21 cellular contexts compared by ENCODE assay signal in genomic region chr20:2287504-2287903, GRCh38.
"Had no signal": no experiment of that assay in that cellular context is flagged by ENCODE, and none has a peak within 500 bp of the region (broad histone marks: within the 10 kb centered on the region; RNA-seq: fewer than 3 reads in every experiment).

No MANE protein-coding gene starts in this region.

- H3K4me3 ChIP-seq: colonic mucosa, esophagus squamous epithelium, gastrocnemius medialis, heart right ventricle, left lung, lower lobe of right lung, mucosa of descending colon had no signal

- H3K9me3 ChIP-seq: colonic mucosa, esophagus squamous epithelium, gastrocnemius medialis, heart right ventricle, left lung, lower lobe of right lung, mucosa of descending colon had no signal

- H3K36me3 ChIP-seq: colonic mucosa, esophagus squamous epithelium, gastrocnemius medialis, heart right ventricle, left lung, lower lobe of right lung had no signal

- H3K4me3 Mint-ChIP-seq: dendritic cell treated with granulocyte-macrophage colony-stimulating factor and Interleukin-4, amounts not matched to agents 40 ng/mL and 50 ng/mL, for 4 days; effector memory CD8-positive, alpha-beta T cell; endodermal cell; mesothelial cell of epicardium had no signal

- H3K36me3 Mint-ChIP-seq: mesothelial cell of epicardium had no signal

- H3K4me1 ChIP-seq: colonic mucosa, gastrocnemius medialis had no signal

- H3K9me3 Mint-ChIP-seq: dendritic cell treated with granulocyte-macrophage colony-stimulating factor and Interleukin-4, amounts not matched to agents 40 ng/mL and 50 ng/mL, for 4 days; effector memory CD8-positive, alpha-beta T cell; endodermal cell; mesothelial cell of epicardium had no signal

- H3K27ac ChIP-seq: colonic mucosa, gastrocnemius medialis, lower lobe of right lung had no signal

- DNase-seq: colonic mucosa; cortex of kidney; effector CD8-positive, alpha-beta T cell; effector memory CD8-positive, alpha-beta T cell; endodermal cell; erythroblast; esophagus squamous epithelium; foreskin fibroblast; foreskin melanocyte; gastrocnemius medialis; glutamatergic neuron; heart right ventricle; hippocampal formation; left cardiac atrium; left lung; left ventricle myocardium superior; lower lobe of right lung; mesenchymal stem cell; mucosa of descending colon had no signal

- H3K27me3 ChIP-seq: colonic mucosa, esophagus squamous epithelium, gastrocnemius medialis, left lung had no signal

- H3K27ac Mint-ChIP-seq: effector memory CD8-positive, alpha-beta T cell; endodermal cell; mesothelial cell of epicardium had no signal
